In the genomic region with DNA sequence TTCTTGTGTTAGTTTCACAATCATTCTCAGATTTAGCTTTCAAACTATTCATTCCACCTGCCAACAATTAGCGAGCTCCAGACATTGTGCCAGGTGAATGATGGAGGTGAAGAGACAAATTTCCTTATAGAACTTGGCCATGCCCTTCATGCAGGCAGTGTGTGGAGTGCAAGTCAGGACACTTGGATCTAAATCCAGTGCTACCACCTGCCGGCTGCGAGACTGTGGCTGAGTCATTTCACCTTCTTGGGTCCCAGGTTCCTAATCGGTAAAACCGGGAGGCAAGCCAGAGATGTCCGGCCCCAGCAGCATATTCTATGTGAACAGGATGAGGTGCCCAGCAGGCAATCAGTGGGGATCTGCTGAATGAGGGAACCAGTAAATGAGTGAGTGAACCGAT, we compare ENCODE assay signal across 1 cellular context.
TF ChIP-seq lines count a peak whose summit lies in the region.

No MANE protein-coding gene starts in this region.

TF ChIP-seq in K562, 482 proteins besides CTCF, POLR2A, EP300 and RAD21 (continues in another document):
- TF ChIP-seq MBD2 (IDR thresholded peaks at IDR 0.05; ENCODE audit: borderline replicate concordance, low read depth) (no peak), GTF2A2 (tag; IDR thresholded peaks at IDR 0.05) (no peak), FOSL1 (tag; conservative IDR thresholded peaks at IDR 0.05) (peak; percentile 57), ZNF830 (CRISPR knock-in tag; IDR thresholded peaks at IDR 0.05) (no peak), KDM1A (IDR thresholded peaks at IDR 0.05) (peak; percentile 41 to 47; a peak in 3 of 4 replicates), CXXC5 (CRISPR knock-in tag; IDR thresholded peaks at IDR 0.05) (no peak), PCBP1 (IDR thresholded peaks at IDR 0.05; ENCODE audit: low read depth, low read length, poor library complexity, severe bottlenecking) (no peak), BHLHE40 (IDR thresholded peaks at IDR 0.05; ENCODE audit: low read length) (no peak), ZNF584 (CRISPR knock-in tag; IDR thresholded peaks at IDR 0.05; ENCODE audit: low read depth) (0 out of 2 replicates have a peak, but pooled peaks have one; percentile 3), BCOR (IDR thresholded peaks at IDR 0.05) (0 out of 2 replicates have a peak, but pooled peaks have one; percentile 18), ZNF143 (CRISPR knock-in tag; IDR thresholded peaks at IDR 0.05) (no peak), NFE2 (IDR thresholded peaks at IDR 0.05; ENCODE audit: low read depth) (peak; percentile 49; the same call in 1 of the 2 replicates), SMARCA5 (IDR thresholded peaks at IDR 0.05) (no peak), CREB3 (tag; conservative IDR thresholded peaks at IDR 0.05; ENCODE audit: low read depth) (no peak), AFF1 (IDR thresholded peaks at IDR 0.05; ENCODE audit: low read depth in 1 of 2, partially characterized antibody in 2 of 2) (peak in 1 of 2 experiments; percentile 32), SREBF1 (IDR thresholded peaks at IDR 0.05; ENCODE audit: borderline replicate concordance, low read depth, low read length) (no peak), PATZ1 (CRISPR knock-in tag; IDR thresholded peaks at IDR 0.05; ENCODE audit: borderline replicate concordance) (no peak), MAFG (tag; conservative IDR thresholded peaks at IDR 0.05) (0 out of 2 replicates have a peak, but pooled peaks have one; percentile 19), KHSRP (IDR thresholded peaks at IDR 0.05) (no peak), CBFA2T3 (IDR thresholded peaks at IDR 0.05) (peak; percentile 49; the same call in 1 of the 2 replicates), ZBTB43 (CRISPR knock-in tag; IDR thresholded peaks at IDR 0.05) (no peak), TAF7 (tag; IDR thresholded peaks at IDR 0.05) (0 out of 2 replicates have a peak, but pooled peaks have one; percentile 1), CGGBP1 (CRISPR knock-in tag; IDR thresholded peaks at IDR 0.05) (no peak), ARID1B (IDR thresholded peaks at IDR 0.05) (peak; percentile 27; the same call in 1 of the 2 replicates), ZNF507 (tag; conservative IDR thresholded peaks at IDR 0.05) (no peak), NCOR1 (IDR thresholded peaks at IDR 0.05) (peak; percentile 31; the same call in 1 of the 2 replicates), DMBX1 (CRISPR knock-in tag; IDR thresholded peaks at IDR 0.05; ENCODE audit: borderline replicate concordance) (0 out of 2 replicates have a peak, but pooled peaks have one; percentile 22), CTBP1 (IDR thresholded peaks at IDR 0.05; ENCODE audit: borderline replicate concordance) (peak; percentile 47; the same call in 1 of the 2 replicates)
- TF ChIP-seq, protein P1, sequence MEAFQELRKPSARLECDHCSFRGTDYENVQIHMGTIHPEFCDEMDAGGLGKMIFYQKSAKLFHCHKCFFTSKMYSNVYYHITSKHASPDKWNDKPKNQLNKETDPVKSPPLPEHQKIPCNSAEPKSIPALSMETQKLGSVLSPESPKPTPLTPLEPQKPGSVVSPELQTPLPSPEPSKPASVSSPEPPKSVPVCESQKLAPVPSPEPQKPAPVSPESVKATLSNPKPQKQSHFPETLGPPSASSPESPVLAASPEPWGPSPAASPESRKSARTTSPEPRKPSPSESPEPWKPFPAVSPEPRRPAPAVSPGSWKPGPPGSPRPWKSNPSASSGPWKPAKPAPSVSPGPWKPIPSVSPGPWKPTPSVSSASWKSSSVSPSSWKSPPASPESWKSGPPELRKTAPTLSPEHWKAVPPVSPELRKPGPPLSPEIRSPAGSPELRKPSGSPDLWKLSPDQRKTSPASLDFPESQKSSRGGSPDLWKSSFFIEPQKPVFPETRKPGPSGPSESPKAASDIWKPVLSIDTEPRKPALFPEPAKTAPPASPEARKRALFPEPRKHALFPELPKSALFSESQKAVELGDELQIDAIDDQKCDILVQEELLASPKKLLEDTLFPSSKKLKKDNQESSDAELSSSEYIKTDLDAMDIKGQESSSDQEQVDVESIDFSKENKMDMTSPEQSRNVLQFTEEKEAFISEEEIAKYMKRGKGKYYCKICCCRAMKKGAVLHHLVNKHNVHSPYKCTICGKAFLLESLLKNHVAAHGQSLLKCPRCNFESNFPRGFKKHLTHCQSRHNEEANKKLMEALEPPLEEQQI (IDR thresholded peaks at IDR 0.05) = no peak
- TF ChIP-seq, protein P2, sequence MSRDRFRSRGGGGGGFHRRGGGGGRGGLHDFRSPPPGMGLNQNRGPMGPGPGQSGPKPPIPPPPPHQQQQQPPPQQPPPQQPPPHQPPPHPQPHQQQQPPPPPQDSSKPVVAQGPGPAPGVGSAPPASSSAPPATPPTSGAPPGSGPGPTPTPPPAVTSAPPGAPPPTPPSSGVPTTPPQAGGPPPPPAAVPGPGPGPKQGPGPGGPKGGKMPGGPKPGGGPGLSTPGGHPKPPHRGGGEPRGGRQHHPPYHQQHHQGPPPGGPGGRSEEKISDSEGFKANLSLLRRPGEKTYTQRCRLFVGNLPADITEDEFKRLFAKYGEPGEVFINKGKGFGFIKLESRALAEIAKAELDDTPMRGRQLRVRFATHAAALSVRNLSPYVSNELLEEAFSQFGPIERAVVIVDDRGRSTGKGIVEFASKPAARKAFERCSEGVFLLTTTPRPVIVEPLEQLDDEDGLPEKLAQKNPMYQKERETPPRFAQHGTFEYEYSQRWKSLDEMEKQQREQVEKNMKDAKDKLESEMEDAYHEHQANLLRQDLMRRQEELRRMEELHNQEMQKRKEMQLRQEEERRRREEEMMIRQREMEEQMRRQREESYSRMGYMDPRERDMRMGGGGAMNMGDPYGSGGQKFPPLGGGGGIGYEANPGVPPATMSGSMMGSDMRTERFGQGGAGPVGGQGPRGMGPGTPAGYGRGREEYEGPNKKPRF (IDR thresholded peaks at IDR 0.05; ENCODE audit: low read depth, low read length) = no peak
- TF ChIP-seq, protein P3, sequence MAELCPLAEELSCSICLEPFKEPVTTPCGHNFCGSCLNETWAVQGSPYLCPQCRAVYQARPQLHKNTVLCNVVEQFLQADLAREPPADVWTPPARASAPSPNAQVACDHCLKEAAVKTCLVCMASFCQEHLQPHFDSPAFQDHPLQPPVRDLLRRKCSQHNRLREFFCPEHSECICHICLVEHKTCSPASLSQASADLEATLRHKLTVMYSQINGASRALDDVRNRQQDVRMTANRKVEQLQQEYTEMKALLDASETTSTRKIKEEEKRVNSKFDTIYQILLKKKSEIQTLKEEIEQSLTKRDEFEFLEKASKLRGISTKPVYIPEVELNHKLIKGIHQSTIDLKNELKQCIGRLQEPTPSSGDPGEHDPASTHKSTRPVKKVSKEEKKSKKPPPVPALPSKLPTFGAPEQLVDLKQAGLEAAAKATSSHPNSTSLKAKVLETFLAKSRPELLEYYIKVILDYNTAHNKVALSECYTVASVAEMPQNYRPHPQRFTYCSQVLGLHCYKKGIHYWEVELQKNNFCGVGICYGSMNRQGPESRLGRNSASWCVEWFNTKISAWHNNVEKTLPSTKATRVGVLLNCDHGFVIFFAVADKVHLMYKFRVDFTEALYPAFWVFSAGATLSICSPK (IDR thresholded peaks at IDR 0.05; ENCODE audit: borderline replicate concordance) = no peak
- TF ChIP-seq, protein P4, sequence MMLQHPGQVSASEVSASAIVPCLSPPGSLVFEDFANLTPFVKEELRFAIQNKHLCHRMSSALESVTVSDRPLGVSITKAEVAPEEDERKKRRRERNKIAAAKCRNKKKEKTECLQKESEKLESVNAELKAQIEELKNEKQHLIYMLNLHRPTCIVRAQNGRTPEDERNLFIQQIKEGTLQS (IDR thresholded peaks at IDR 0.05) = peak; percentile 48; the same call in 1 of the 2 replicates
- TF ChIP-seq, protein P4 (CRISPR knock-in tag; conservative IDR thresholded peaks at IDR 0.05) = no peak
- TF ChIP-seq, protein P5, sequence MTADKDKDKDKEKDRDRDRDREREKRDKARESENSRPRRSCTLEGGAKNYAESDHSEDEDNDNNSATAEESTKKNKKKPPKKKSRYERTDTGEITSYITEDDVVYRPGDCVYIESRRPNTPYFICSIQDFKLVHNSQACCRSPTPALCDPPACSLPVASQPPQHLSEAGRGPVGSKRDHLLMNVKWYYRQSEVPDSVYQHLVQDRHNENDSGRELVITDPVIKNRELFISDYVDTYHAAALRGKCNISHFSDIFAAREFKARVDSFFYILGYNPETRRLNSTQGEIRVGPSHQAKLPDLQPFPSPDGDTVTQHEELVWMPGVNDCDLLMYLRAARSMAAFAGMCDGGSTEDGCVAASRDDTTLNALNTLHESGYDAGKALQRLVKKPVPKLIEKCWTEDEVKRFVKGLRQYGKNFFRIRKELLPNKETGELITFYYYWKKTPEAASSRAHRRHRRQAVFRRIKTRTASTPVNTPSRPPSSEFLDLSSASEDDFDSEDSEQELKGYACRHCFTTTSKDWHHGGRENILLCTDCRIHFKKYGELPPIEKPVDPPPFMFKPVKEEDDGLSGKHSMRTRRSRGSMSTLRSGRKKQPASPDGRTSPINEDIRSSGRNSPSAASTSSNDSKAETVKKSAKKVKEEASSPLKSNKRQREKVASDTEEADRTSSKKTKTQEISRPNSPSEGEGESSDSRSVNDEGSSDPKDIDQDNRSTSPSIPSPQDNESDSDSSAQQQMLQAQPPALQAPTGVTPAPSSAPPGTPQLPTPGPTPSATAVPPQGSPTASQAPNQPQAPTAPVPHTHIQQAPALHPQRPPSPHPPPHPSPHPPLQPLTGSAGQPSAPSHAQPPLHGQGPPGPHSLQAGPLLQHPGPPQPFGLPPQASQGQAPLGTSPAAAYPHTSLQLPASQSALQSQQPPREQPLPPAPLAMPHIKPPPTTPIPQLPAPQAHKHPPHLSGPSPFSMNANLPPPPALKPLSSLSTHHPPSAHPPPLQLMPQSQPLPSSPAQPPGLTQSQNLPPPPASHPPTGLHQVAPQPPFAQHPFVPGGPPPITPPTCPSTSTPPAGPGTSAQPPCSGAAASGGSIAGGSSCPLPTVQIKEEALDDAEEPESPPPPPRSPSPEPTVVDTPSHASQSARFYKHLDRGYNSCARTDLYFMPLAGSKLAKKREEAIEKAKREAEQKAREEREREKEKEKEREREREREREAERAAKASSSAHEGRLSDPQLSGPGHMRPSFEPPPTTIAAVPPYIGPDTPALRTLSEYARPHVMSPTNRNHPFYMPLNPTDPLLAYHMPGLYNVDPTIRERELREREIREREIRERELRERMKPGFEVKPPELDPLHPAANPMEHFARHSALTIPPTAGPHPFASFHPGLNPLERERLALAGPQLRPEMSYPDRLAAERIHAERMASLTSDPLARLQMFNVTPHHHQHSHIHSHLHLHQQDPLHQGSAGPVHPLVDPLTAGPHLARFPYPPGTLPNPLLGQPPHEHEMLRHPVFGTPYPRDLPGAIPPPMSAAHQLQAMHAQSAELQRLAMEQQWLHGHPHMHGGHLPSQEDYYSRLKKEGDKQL (CRISPR knock-in tag; IDR thresholded peaks at IDR 0.05; ENCODE audit: borderline replicate concordance) = no peak
